20 cellular contexts compared by ENCODE assay signal in the genomic region with DNA sequence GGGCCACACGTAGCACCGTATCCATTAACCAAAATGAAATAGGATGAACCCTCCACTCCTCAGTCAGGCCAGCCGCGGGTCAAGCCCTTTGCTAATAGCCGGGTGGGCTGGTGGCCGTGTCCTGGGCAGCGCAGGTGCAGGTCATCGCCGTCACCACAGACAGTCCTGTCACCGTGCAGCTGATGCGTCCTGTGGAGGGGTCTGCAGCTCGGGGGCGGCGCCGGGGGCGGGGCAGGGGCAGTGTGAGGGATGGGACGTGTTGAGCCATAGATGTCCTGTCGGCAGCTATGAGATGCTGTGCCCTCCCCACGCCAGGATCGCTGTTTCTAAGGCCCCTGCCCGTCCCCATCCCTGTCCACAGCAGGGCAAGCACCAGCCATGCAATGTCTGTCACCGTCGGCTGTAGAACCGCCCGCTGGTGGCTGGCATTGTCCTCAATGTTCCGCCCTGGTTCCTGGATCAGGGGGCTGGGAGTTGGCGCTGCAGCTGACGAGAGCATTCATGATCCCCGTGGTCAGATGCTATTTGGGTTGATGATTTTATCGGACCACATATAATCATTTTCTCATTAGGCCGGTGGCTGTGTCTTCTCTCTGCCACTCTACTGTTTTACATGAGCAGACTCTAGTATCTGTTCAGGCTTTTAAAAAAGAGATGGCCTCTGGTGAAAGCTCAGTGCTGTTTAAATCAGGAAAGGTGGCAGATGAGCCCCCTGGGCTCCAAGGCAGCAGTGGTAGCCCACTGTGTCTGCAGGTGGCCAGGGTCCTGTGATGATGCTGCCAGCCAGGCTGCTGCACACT.
"Had no signal": no experiment of that assay in that cellular context is flagged by ENCODE, and none has a peak within 500 bp of the region (broad histone marks: within the 10 kb centered on the region; RNA-seq: fewer than 3 reads in every experiment).

No MANE protein-coding gene starts in this region.

- ATAC-seq: body of pancreas; effector memory CD8-positive, alpha-beta T cell; left cardiac atrium; stimulated activated naive CD8-positive, alpha-beta T cell treated with anti-CD3 and anti-CD28 coated beads, Interleukin-15, Interleukin-2, amounts not matched to agents 100 U/mL and 50 U/mL, for 24 hours had no signal

- H3K27me3 ChIP-seq: body of pancreas, heart right ventricle, neutrophil, suprapubic skin had no signal

- H3K27me3 Mint-ChIP-seq: activated B cell treated with CpG ODN at 0.5 μM for 24 hours; activated CD4-positive, alpha-beta T cell treated with anti-CD3 and anti-CD28 coated beads, Interleukin-2, amount 10 ng/mL, durations not matched to agents 24 days and 14 days; activated naive CD8-positive, alpha-beta T cell treated with anti-CD3 and anti-CD28 coated beads for 36 hours; dendritic cell treated with granulocyte-macrophage colony-stimulating factor and Interleukin-4, amounts not matched to agents 40 ng/mL and 50 ng/mL, for 4 days; effector memory CD8-positive, alpha-beta T cell had no signal

- H3K4me1 Mint-ChIP-seq: activated CD4-positive, alpha-beta T cell treated with anti-CD3 and anti-CD28 coated beads, Interleukin-2, amount 10 ng/mL, durations not matched to agents 24 days and 14 days; activated naive CD8-positive, alpha-beta T cell treated with anti-CD3 and anti-CD28 coated beads for 36 hours had no signal

- H3K4me3 Mint-ChIP-seq: activated B cell treated with CpG ODN at 0.5 μM for 24 hours; activated CD4-positive, alpha-beta T cell treated with anti-CD3 and anti-CD28 coated beads, Interleukin-2, amount 10 ng/mL, durations not matched to agents 24 days and 14 days; activated naive CD8-positive, alpha-beta T cell treated with anti-CD3 and anti-CD28 coated beads for 36 hours; dendritic cell treated with granulocyte-macrophage colony-stimulating factor and Interleukin-4, amounts not matched to agents 40 ng/mL and 50 ng/mL, for 4 days; effector memory CD8-positive, alpha-beta T cell; mesothelial cell of epicardium had no signal

- H3K27ac ChIP-seq: body of pancreas, epithelial cell of prostate, heart right ventricle, lower lobe of right lung, neutrophil, parathyroid adenoma, suprapubic skin had no signal

- H3K9me3 ChIP-seq: body of pancreas, neutrophil had no signal

- H3K4me3 ChIP-seq: body of pancreas, heart right ventricle, lower lobe of right lung, smooth muscle cell, suprapubic skin had no signal

- DNase-seq: activated B cell treated with CpG ODN at 0.5 μM for 24 hours; activated CD4-positive, alpha-beta T cell treated with anti-CD3 and anti-CD28 coated beads, Interleukin-2, amount 10 ng/mL, durations not matched to agents 24 days and 14 days; activated naive CD8-positive, alpha-beta T cell treated with anti-CD3 and anti-CD28 coated beads for 36 hours; amygdala; body of pancreas; cerebellar nuclear complex; effector memory CD8-positive, alpha-beta T cell; foreskin melanocyte; heart right ventricle; left cardiac atrium; lower lobe of right lung; stimulated activated naive CD8-positive, alpha-beta T cell treated with anti-CD3 and anti-CD28 coated beads, Interleukin-15, Interleukin-2, amounts not matched to agents 100 U/mL and 50 U/mL, for 24 hours; SW 1271 had no signal

- H3K27ac Mint-ChIP-seq: activated B cell treated with CpG ODN at 0.5 μM for 24 hours; activated CD4-positive, alpha-beta T cell treated with anti-CD3 and anti-CD28 coated beads, Interleukin-2, amount 10 ng/mL, durations not matched to agents 24 days and 14 days; activated naive CD8-positive, alpha-beta T cell treated with anti-CD3 and anti-CD28 coated beads for 36 hours; dendritic cell treated with granulocyte-macrophage colony-stimulating factor and Interleukin-4, amounts not matched to agents 40 ng/mL and 50 ng/mL, for 4 days; mesothelial cell of epicardium had no signal

- H3K4me1 ChIP-seq: lower lobe of right lung had no signal
